8 cellular contexts compared by ENCODE assay signal in the genomic region with DNA sequence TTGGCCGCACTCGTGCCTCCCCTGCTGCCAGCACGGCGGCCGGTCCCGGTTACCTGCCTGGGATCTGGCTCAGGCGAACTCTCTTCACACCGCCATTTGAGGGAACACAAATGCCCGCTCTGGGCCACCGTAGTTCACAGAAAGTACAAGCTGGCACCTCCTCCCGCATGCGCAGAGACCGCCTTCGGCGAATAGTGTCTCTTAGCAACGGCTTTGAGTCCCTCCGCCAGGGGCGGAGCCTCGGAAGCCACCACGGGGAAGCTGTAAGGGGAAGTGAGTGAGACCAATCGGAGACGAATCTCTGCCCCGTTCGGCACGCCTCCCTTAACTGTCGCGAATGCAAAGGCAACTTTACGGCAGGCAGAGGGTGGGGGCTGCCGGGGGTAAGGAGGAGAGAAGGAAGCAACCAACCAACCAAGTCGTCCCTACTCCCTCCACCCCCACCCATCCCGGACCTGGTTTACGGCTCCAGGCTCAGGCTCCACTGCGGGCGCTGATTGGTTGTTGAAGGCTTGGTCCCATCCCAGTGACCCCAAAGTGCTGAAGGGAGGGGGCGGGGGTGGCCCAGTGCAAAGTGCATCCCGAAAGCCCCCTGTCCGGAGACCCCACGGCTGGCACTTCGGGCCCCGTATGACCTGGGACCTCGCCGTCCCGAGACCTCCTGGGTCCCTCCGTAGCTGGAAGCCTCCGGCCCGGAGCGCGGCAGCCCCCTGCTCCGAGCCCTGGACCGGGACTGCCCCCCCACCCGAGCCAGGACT. TPM values are rescaled to one million over a fixed set of nuclear protein-coding genes. Genes with fewer than 3 reads are reported as not detected.
DNase-seq lines count a peak whose midpoint lies in the region; FAIRE-seq and TF ChIP-seq lines count a peak whose summit lies in the region.

A gene with protein sequence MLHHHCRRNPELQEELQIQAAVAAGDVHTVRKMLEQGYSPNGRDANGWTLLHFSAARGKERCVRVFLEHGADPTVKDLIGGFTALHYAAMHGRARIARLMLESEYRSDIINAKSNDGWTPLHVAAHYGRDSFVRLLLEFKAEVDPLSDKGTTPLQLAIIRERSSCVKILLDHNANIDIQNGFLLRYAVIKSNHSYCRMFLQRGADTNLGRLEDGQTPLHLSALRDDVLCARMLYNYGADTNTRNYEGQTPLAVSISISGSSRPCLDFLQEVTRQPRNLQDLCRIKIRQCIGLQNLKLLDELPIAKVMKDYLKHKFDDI (plus strand): TSS at position 526 of the 758 bp plus-strand sequence. CDS start 9,628 bp downstream, outside the sequence.
A gene with protein sequence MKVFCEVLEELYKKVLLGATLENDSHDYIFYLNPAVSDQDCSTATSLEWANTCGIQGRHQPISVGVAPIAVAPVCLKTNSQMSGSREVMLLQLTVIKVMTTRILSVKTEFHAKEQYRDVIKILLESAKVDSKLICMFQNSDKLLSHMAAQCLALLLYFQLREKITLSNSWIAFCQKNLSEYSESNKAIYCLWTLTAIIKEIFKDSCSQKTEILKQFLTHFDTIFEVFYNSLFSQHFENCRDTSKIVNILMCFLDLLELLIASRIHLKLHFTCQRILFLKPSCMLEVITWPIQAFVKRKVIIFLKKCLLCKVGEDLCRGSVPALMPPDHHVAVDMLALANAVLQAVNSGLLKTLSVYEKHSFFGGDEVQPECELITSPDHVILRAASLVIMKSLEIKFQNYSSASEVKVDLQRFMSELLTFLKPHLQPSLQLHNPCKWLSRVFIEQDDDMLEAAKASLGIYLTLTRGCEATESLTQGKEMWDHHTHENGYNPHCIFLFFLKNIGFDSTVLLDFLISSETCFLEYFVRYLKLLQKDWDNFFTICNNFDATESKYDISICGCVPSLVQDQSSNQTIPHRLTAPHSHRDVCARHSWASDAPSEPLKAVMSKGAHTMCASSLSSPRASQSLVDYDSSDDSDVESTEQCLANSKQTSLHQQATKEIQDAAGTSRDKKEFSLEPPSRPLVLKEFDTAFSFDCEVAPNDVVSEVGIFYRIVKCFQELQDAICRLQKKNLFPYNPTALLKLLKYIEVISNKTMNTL (minus strand): TSS at position 121 of the 758 bp plus-strand sequence. CDS start 21,342 bp downstream, outside the sequence.

- TF ChIP-seq CTCF in HFF-Myc (IDR thresholded peaks at IDR 0.05; ENCODE audit: low read depth, low read length, missing control alignments) (no peak), subcutaneous adipose tissue (IDR thresholded peaks at IDR 0.05; ENCODE audit: low read depth) (no peak)

- H4K8ac ChIP-seq in neuronal stem cell (ENCODE audit: low read depth, low read length) = no peak within 1 kb of the TSS

- H3K4ac ChIP-seq in neuronal stem cell (ENCODE audit: low read length) = no peak within 1 kb of the TSS

- peak within 1 kb of the TSS; percentile 99 for H3K18ac ChIP-seq in neuronal stem cell (ENCODE audit: low read length)

- peaks cover 6% of the 10 kb centered on the region for H3K79me1 ChIP-seq in neuronal stem cell (ENCODE audit: low read depth, low read length)

- H3K9me3 Mint-ChIP-seq in activated naive CD4-positive, alpha-beta T cell treated with anti-CD3 and anti-CD28 coated beads for 36 hours = no peaks in the 10 kb centered on the region

- no peaks in the 10 kb centered on the region for H3K27me3 Mint-ChIP-seq in activated naive CD4-positive, alpha-beta T cell treated with anti-CD3 and anti-CD28 coated beads for 36 hours (ENCODE audit: low read depth)

- DNase-seq in GM03348 (ENCODE audit: low spot score) = peak; percentile 98
- peak; percentile 99 for DNase-seq in HFF-Myc (ENCODE audit: extremely low read depth, low read depth)
- DNase-seq in NAMALWA (ENCODE audit: low spot score) = peak; percentile 100
- peak; percentile 100 for DNase-seq in SK-N-DZ (ENCODE audit: low spot score)
- DNase-seq in activated naive CD4-positive, alpha-beta T cell treated with anti-CD3 and anti-CD28 coated beads for 36 hours = peak; percentile 99
- peak; percentile 84 to 94 for DNase-seq in frontal cortex (ENCODE audit: low spot score in 2 of 2)
- peak; percentile 100 for DNase-seq in neuronal stem cell (ENCODE audit: low spot score)

- H3K9me3 ChIP-seq in neuronal stem cell (replicated peaks in 1 of 2; ENCODE audit: control insufficient read depth in 2 of 2, insufficient read depth in 1 of 2, low read depth in 1 of 2, low read length in 2 of 2) = no peaks in the 10 kb centered on the region

- H3K4me3 Mint-ChIP-seq in activated naive CD4-positive, alpha-beta T cell treated with anti-CD3 and anti-CD28 coated beads for 36 hours = no peak within 1 kb of the TSS

- peaks cover 56% of the 10 kb centered on the region for H3K4me1 Mint-ChIP-seq in activated naive CD4-positive, alpha-beta T cell treated with anti-CD3 and anti-CD28 coated beads for 36 hours (ENCODE audit: low read depth)

- H3K27ac ChIP-seq in neuronal stem cell (replicated peaks; ENCODE audit: low read length) = peak within 1 kb of the TSS; percentile 55

- peak within 1 kb of the TSS; percentile 56 for H2AK5ac ChIP-seq in neuronal stem cell (ENCODE audit: low read depth, low read length)

- peaks cover 5 to 6% of the 10 kb centered on the region in 2 donors for H3K4me1 ChIP-seq in neuronal stem cell (ENCODE audit: control insufficient read depth in 2 of 2, insufficient read depth in 1 of 2, low read depth in 1 of 2, low read length in 2 of 2)

- H3K9ac ChIP-seq in neuronal stem cell (ENCODE audit: low read depth, low read length, poor library complexity) = peak within 1 kb of the TSS; percentile 97

- H3K4me2 ChIP-seq in neuronal stem cell (ENCODE audit: insufficient read depth, low read length, poor library complexity, severe bottlenecking) = peak within 1 kb of the TSS; percentile 75

- H4K91ac ChIP-seq in neuronal stem cell (ENCODE audit: low read depth, low read length, poor library complexity) = no peak within 1 kb of the TSS

- no peak within 1 kb of the TSS for H3K27ac Mint-ChIP-seq in activated naive CD4-positive, alpha-beta T cell treated with anti-CD3 and anti-CD28 coated beads for 36 hours

- H2BK15ac ChIP-seq in neuronal stem cell (ENCODE audit: low read length) = peak within 1 kb of the TSS; percentile 75

- peak within 1 kb of the TSS; percentile 56 for H3K14ac ChIP-seq in neuronal stem cell (ENCODE audit: low read length)

- peak within 1 kb of the TSS; percentile 94 for H2BK5ac ChIP-seq in neuronal stem cell (ENCODE audit: low read length)

- CTCF ChIA-PET in activated naive CD4-positive, alpha-beta T cell treated with anti-CD3 and anti-CD28 coated beads for 36 hours (lab: Charles Lee) = interaction anchor here (1.2 to 1.9 kb wide), 2 partner anchors 30 to 252 kb away, joined by 6 to 8 read pairs; no protein-coding TSS in a partner anchor

- H3K36me3 Mint-ChIP-seq in activated naive CD4-positive, alpha-beta T cell treated with anti-CD3 and anti-CD28 coated beads for 36 hours (ENCODE audit: low read depth) = peaks cover 24% of the 10 kb centered on the region

- H3K4me3 ChIP-seq in HFF-Myc (replicated peaks; ENCODE audit: low read depth, low read length) (peak within 1 kb of the TSS; percentile 90), neuronal stem cell (ENCODE audit: low read length in 2 of 2) (peak within 1 kb of the TSS; percentile 62 to 94)

- H2AFZ ChIP-seq in neuronal stem cell (ENCODE audit: low read length) = peak within 1 kb of the TSS; percentile 94

- intact Hi-C loops in activated naive CD4-positive, alpha-beta T cell treated with anti-CD3 and anti-CD28 coated beads for 36 hours (cut with micrococcal nuclease) = loop anchor here (1.0 to 5.0 kb wide), 6 partner anchors 11 to 690 kb away; a partner anchor contains a TSS

- no peak within 1 kb of the TSS for H2BK120ac ChIP-seq in neuronal stem cell (ENCODE audit: low read depth, low read length)

- peaks cover 0 to 22% of the 10 kb centered on the region in 2 donors for H3K36me3 ChIP-seq in neuronal stem cell (replicated peaks in 1 of 2; ENCODE audit: control insufficient read depth in 2 of 2, insufficient read depth in 2 of 2, low read length in 2 of 2)

- peak within 1 kb of the TSS; percentile 73 for H3K23ac ChIP-seq in neuronal stem cell (ENCODE audit: low read depth, low read length, poor library complexity)

- WGBS in neuronal stem cell (ENCODE audit: extremely low coverage in 2 of 2, insufficient read length in 2 of 2, insufficient replicate concordance in 1 of 2), 2 donors = no CpG with 5 or more reads among the region's 51 CpGs

- H3K27me3 ChIP-seq in neuronal stem cell (ENCODE audit: control insufficient read depth in 3 of 3, insufficient read depth in 3 of 3, low read depth in 1 of 3, low read length in 3 of 3) = no peaks in the 10 kb centered on the region

- no peak within 1 kb of the TSS for H2BK12ac ChIP-seq in neuronal stem cell (ENCODE audit: low read length)

- peak; percentile 94 for FAIRE-seq in frontal cortex (lab: Jason Lieb, UNC)

RNA-seq across cellular contexts. Expression of the first gene that starts in this region (rescaled TPM):
- 6.5 and 8.0 TPM in 2 replicates for polyA plus RNA-seq in SK-N-DZ (2014; cell fraction: cytosol; rRNA removed)
- polyA plus RNA-seq in SK-N-DZ (2014; cell fraction: nucleus; rRNA removed) = 5.6 and 6.0 TPM in 2 replicates
- 10 to 100 TPM; 15.6 to 16.8 TPM for total RNA-seq in activated naive CD4-positive, alpha-beta T cell treated with anti-CD3 and anti-CD28 coated beads for 36 hours
- total RNA-seq in frontal cortex = 21.2 TPM
- 8.3 TPM for polyA plus RNA-seq in neuronal stem cell (2013, experiment 1 of 2)
- polyA plus RNA-seq in neuronal stem cell (2013, experiment 2 of 2) = 8.2 TPM
- 10 to 100 TPM in 3 of 4 donors, 1 to 10 TPM in 1; 9.7 to 14.5 (median 11.7) TPM for total RNA-seq in subcutaneous adipose tissue

RNA-seq across cellular contexts. Expression of the second gene that starts in this region (rescaled TPM):
- 11.4 and 11.9 TPM in 2 replicates for polyA plus RNA-seq in SK-N-DZ (2014; cell fraction: cytosol; rRNA removed)
- polyA plus RNA-seq in SK-N-DZ (2014; cell fraction: nucleus; rRNA removed) = 18.7 and 30.6 TPM in 2 replicates
- 10 to 100 TPM; 36.8 to 37.1 TPM for total RNA-seq in activated naive CD4-positive, alpha-beta T cell treated with anti-CD3 and anti-CD28 coated beads for 36 hours
- 36.3 TPM for total RNA-seq in frontal cortex
- 7.6 TPM for polyA plus RNA-seq in neuronal stem cell (2013, experiment 1 of 2)
- polyA plus RNA-seq in neuronal stem cell (2013, experiment 2 of 2) = 7.4 TPM
- total RNA-seq in subcutaneous adipose tissue = 10 to 100 TPM; 18.5 to 31.0 (median 22.2) TPM

Comparison
In these comparisons a context has a peak if more than half of its experiments do, and no peak if none do; other contexts are left out.
1. Peak in every context shown above with its lines: DNase-seq, H3K4me3 ChIP-seq and H3K27ac ChIP-seq.